20 cellular contexts compared by ENCODE assay signal in the genomic region with DNA sequence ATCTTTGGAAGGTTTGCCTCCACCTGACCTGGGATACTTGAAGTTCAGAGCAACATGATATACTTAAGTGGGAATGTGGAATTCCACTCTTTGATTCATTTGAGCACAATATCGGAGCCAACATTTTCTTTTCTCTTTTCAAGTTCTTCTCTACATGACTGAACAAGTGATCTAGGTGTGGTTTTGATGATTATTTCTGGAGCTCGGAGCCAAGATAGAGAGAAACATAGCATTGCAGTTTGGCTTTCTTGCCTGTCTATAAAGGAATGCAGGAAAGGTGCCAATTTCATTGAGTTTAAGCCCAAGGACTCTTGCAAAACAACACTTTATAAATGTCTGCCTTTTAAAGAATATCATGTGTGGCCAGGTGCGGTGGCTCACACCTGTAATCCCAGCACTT.
DNase-seq lines count a peak whose midpoint lies in the region; ATAC-seq and TF ChIP-seq lines count a peak whose summit lies in the region.
"Had no signal": no experiment of that assay in that cellular context is flagged by ENCODE, and none has a peak within 500 bp of the region (broad histone marks: within the 10 kb centered on the region; RNA-seq: fewer than 3 reads in every experiment).

No MANE protein-coding gene starts in this region.

- H3K27me3 ChIP-seq in foreskin keratinocyte = no peaks in the 10 kb centered on the region
- H3K27me3 ChIP-seq: BLaER1 had no signal

- H3K36me3 Mint-ChIP-seq in stimulated activated effector memory CD8-positive, alpha-beta T cell treated with anti-CD3 and anti-CD28 coated beads, Interleukin-12 subunit alpha, Interleukin-12 subunit beta, amount 100 ng/mL, for 72 hours = no peaks in the 10 kb centered on the region
- H3K36me3 Mint-ChIP-seq in activated CD4-positive, alpha-beta T cell treated with anti-CD3 and anti-CD28 coated beads, Interleukin-2, amount 10 ng/mL, durations not matched to agents 24 days and 14 days (ENCODE audit: low read depth) = no peaks in the 10 kb centered on the region
- H3K36me3 Mint-ChIP-seq: CD8-positive, alpha-beta T cell had no signal

- no peak overlapping the region for H3K27ac Mint-ChIP-seq in stimulated activated effector memory CD8-positive, alpha-beta T cell treated with anti-CD3 and anti-CD28 coated beads, Interleukin-12 subunit alpha, Interleukin-12 subunit beta, amount 100 ng/mL, for 72 hours
- no peak overlapping the region for H3K27ac Mint-ChIP-seq in stimulated activated naive CD8-positive, alpha-beta T cell treated with anti-CD3 and anti-CD28 coated beads, Interleukin-15, amount 100 ng/mL, for 72 hours
- H3K27ac Mint-ChIP-seq in activated CD4-positive, alpha-beta T cell treated with anti-CD3 and anti-CD28 coated beads, Interleukin-2, amount 10 ng/mL, durations not matched to agents 24 days and 14 days = no peak overlapping the region
- H3K27ac Mint-ChIP-seq: CD8-positive, alpha-beta T cell; GM23338 had no signal

- H3K27me3 Mint-ChIP-seq in stimulated activated naive CD8-positive, alpha-beta T cell treated with anti-CD3 and anti-CD28 coated beads, Interleukin-15, amount 100 ng/mL, for 72 hours = no peaks in the 10 kb centered on the region
- H3K27me3 Mint-ChIP-seq in activated CD4-positive, alpha-beta T cell treated with anti-CD3 and anti-CD28 coated beads, Interleukin-2, amount 10 ng/mL, durations not matched to agents 24 days and 14 days = no peaks in the 10 kb centered on the region

- no peak overlapping the region for H3K4me3 ChIP-seq in AG10803 (ENCODE audit: low read length)
- no peak overlapping the region for H3K4me3 ChIP-seq in choroid plexus epithelial cell (ENCODE audit: low read depth, low read length)
- H3K4me3 ChIP-seq: BLaER1, GM12878, GM23338, K562 had no signal

- no peak for TF ChIP-seq CTCF in AG10803 (conservative IDR thresholded peaks at IDR 0.05; ENCODE audit: low read length)
- no peak for TF ChIP-seq CTCF in RWPE1 (conservative IDR thresholded peaks at IDR 0.05; ENCODE audit: low read depth)
- TF ChIP-seq CTCF in choroid plexus epithelial cell (conservative IDR thresholded peaks at IDR 0.05; ENCODE audit: low read depth, low read length) = no peak
- no peak for TF ChIP-seq CTCF in foreskin keratinocyte (conservative IDR thresholded peaks at IDR 0.05)

- POLR2A ChIA-PET in RWPE1 (lab: Yijun Ruan, JAX; ENCODE audit: low non-redundant PET) = no interaction called here

- CTCF ChIA-PET in RWPE1 (lab: Yijun Ruan, JAX) = no interaction called here

- intact Hi-C loops in activated CD4-positive, alpha-beta T cell treated with anti-CD3 and anti-CD28 coated beads, Interleukin-2, amount 10 ng/mL, durations not matched to agents 24 days and 14 days (cut with micrococcal nuclease) = no loop called here

- no peaks in the 10 kb centered on the region for H3K4me1 Mint-ChIP-seq in stimulated activated effector memory CD8-positive, alpha-beta T cell treated with anti-CD3 and anti-CD28 coated beads, Interleukin-12 subunit alpha, Interleukin-12 subunit beta, amount 100 ng/mL, for 72 hours
- H3K4me1 Mint-ChIP-seq in stimulated activated naive CD8-positive, alpha-beta T cell treated with anti-CD3 and anti-CD28 coated beads, Interleukin-15, amount 100 ng/mL, for 72 hours = no peaks in the 10 kb centered on the region
- H3K4me1 Mint-ChIP-seq in activated CD4-positive, alpha-beta T cell treated with anti-CD3 and anti-CD28 coated beads, Interleukin-2, amount 10 ng/mL, durations not matched to agents 24 days and 14 days = no peaks in the 10 kb centered on the region

- H3K4me3 Mint-ChIP-seq in stimulated activated effector memory CD8-positive, alpha-beta T cell treated with anti-CD3 and anti-CD28 coated beads, Interleukin-12 subunit alpha, Interleukin-12 subunit beta, amount 100 ng/mL, for 72 hours = no peak overlapping the region
- no peak overlapping the region for H3K4me3 Mint-ChIP-seq in stimulated activated naive CD8-positive, alpha-beta T cell treated with anti-CD3 and anti-CD28 coated beads, Interleukin-15, amount 100 ng/mL, for 72 hours
- no peak overlapping the region for H3K4me3 Mint-ChIP-seq in activated CD4-positive, alpha-beta T cell treated with anti-CD3 and anti-CD28 coated beads, Interleukin-2, amount 10 ng/mL, durations not matched to agents 24 days and 14 days
- H3K4me3 Mint-ChIP-seq: CD8-positive, alpha-beta T cell; GM23338 had no signal

- peak; percentile 57 for ATAC-seq in foreskin keratinocyte
- ATAC-seq in stimulated activated effector memory CD8-positive, alpha-beta T cell treated with anti-CD3 and anti-CD28 coated beads, Interleukin-12 subunit alpha, Interleukin-12 subunit beta, amount 100 ng/mL, for 72 hours = no peak
- no peak for ATAC-seq in stimulated activated naive CD8-positive, alpha-beta T cell treated with anti-CD3 and anti-CD28 coated beads, Interleukin-15, amount 100 ng/mL, for 72 hours
- ATAC-seq: CD8-positive, alpha-beta T cell; GM12878; GM23338; K562 had no signal

- DNase-seq in AG10803 (ENCODE audit: low read depth) (peak; percentile 33), RWPE1 (ENCODE audit: low spot score) (no peak), choroid plexus epithelial cell (ENCODE audit: low read depth) (peak; percentile 52), foreskin keratinocyte (peak; percentile 95 to 98), NCI-H510A (lab: John Stamatoyannopoulos, UW) (no peak)
- no peak for DNase-seq in stimulated activated effector memory CD8-positive, alpha-beta T cell treated with anti-CD3 and anti-CD28 coated beads, Interleukin-12 subunit alpha, Interleukin-12 subunit beta, amount 100 ng/mL, for 72 hours (ENCODE audit: low spot score in 2 of 2)
- no peak for DNase-seq in stimulated activated naive CD8-positive, alpha-beta T cell treated with anti-CD3 and anti-CD28 coated beads, Interleukin-15, amount 100 ng/mL, for 72 hours
- DNase-seq in activated CD4-positive, alpha-beta T cell treated with anti-CD3 and anti-CD28 coated beads, Interleukin-2, amount 10 ng/mL, durations not matched to agents 24 days and 14 days = no peak
- DNase-seq: CD8-positive, alpha-beta T cell; DND-41; GDM1; NCI-H1436; NCI-H2029; NCI-H2227 treated with DMSO at 0.1 percent for 48 hours; NCI-H69; RPMI8226 had no signal

- H3K27ac ChIP-seq in RWPE1 = peak overlapping the region; percentile 50; the same call in 1 of the 2 replicates
- peak overlapping the region; percentile 40 for H3K27ac ChIP-seq in foreskin keratinocyte
- H3K27ac ChIP-seq: BLaER1 had no signal

- peaks cover 4% of the 10 kb centered on the region for H3K9me3 Mint-ChIP-seq in stimulated activated effector memory CD8-positive, alpha-beta T cell treated with anti-CD3 and anti-CD28 coated beads, Interleukin-12 subunit alpha, Interleukin-12 subunit beta, amount 100 ng/mL, for 72 hours
- no peaks in the 10 kb centered on the region for H3K9me3 Mint-ChIP-seq in stimulated activated naive CD8-positive, alpha-beta T cell treated with anti-CD3 and anti-CD28 coated beads, Interleukin-15, amount 100 ng/mL, for 72 hours
- no peaks in the 10 kb centered on the region for H3K9me3 Mint-ChIP-seq in activated CD4-positive, alpha-beta T cell treated with anti-CD3 and anti-CD28 coated beads, Interleukin-2, amount 10 ng/mL, durations not matched to agents 24 days and 14 days
- H3K9me3 Mint-ChIP-seq: CD8-positive, alpha-beta T cell; GM23338 had no signal

- H3K4me1 ChIP-seq in foreskin keratinocyte = peaks cover 4% of the 10 kb centered on the region
- H3K4me1 ChIP-seq: BLaER1 had no signal

Comparison
In these comparisons a context has a peak if more than half of its experiments do, and no peak if none do; other contexts are left out.
1. DNase-seq: peak in AG10803 (single experiment), choroid plexus epithelial cell (single experiment) and foreskin keratinocyte (2 of 2); none in RWPE1 (single experiment), NCI-H510A (single experiment), stimulated activated effector memory CD8-positive, alpha-beta T cell treated with anti-CD3 and anti-CD28 coated beads, Interleukin-12 subunit alpha, Interleukin-12 subunit beta, amount 100 ng/mL, for 72 hours (0 of 2), stimulated activated naive CD8-positive, alpha-beta T cell treated with anti-CD3 and anti-CD28 coated beads, Interleukin-15, amount 100 ng/mL, for 72 hours (0 of 2) and activated CD4-positive, alpha-beta T cell treated with anti-CD3 and anti-CD28 coated beads, Interleukin-2, amount 10 ng/mL, durations not matched to agents 24 days and 14 days (single experiment).